ENCODE assay signal across 1 cellular context in genomic region chr5:59008816-59009473, GRCh38.
TF ChIP-seq lines count a peak whose summit lies in the region.

No MANE protein-coding gene starts in this region.

TF ChIP-seq in WTC11, 78 proteins besides CTCF, POLR2A, EP300 and RAD21:
- TF ChIP-seq, protein P1, sequence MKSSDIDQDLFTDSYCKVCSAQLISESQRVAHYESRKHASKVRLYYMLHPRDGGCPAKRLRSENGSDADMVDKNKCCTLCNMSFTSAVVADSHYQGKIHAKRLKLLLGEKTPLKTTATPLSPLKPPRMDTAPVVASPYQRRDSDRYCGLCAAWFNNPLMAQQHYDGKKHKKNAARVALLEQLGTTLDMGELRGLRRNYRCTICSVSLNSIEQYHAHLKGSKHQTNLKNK (CRISPR knock-in tag; IDR thresholded peaks at IDR 0.05), result no peak
- TF ChIP-seq FOXJ3 (CRISPR knock-in tag; IDR thresholded peaks at IDR 0.05; ENCODE audit: borderline replicate concordance) (no peak), RELA (CRISPR knock-in tag; IDR thresholded peaks at IDR 0.05; ENCODE audit: borderline replicate concordance) (no peak)
